9 cellular contexts compared by ENCODE assay signal in the genomic region with DNA sequence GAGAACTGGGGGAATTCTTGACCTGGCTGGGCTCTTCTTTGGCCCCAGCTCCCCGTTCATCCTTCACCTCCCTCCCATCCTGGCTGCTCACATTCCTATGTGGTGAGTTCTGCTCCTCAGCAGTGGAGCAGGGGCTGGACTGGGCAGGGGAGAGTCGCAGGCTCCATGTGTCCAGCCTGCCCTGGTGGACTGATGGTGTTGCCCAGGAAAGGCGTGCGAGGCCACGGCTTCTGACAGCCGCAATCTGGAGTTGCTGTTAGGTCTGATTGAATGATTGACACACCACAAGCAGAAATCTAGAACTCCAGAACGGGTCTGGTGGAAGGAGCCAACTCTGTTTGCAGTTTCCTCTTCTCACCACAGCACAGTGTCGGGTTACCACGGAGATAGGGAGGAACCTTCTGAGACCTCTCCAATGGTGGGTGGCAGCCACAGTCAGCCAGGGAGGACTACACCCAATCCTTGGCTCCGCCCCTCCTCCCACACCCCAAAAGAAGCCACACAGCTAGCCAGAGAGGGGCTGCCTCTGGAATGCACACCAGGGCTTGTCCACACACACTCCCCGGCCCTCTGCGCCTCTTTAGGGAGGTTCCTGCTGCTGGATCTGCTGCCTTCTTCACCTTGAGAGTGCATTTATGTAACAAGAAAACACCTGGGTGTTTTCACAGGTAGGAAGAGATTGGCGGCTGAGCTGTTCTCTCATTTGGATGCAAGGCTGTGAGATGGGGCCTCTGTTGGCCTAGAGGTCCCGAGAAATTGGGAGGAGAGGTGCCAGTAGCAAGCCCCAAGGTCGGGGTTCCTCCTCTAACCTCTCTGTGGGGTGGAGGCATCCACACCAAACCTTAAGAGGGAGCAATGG. TPM values are rescaled to one million over a fixed set of nuclear protein-coding genes. Genes with fewer than 3 reads are reported as not detected.
DNase-seq lines count a peak whose midpoint lies in the region; ATAC-seq, FAIRE-seq and TF ChIP-seq lines count a peak whose summit lies in the region.
"Had no signal": no experiment of that assay in that cellular context is flagged by ENCODE, and none has a peak within 500 bp of the region (broad histone marks: within the 10 kb centered on the region; RNA-seq: fewer than 3 reads in every experiment).

No MANE protein-coding gene starts in this region.

- H3K27ac ChIP-seq in liver (ENCODE audit: low read depth in 1 of 2, low read length in 2 of 2), result peak overlapping the region; percentile 1 to 10

- H3K4me1 Mint-ChIP-seq in Calu3 (ENCODE audit: low read depth, unreplicated experiment) (peaks cover 34% of the 10 kb centered on the region), WTC11 (peaks cover 17% of the 10 kb centered on the region)

- H3K36me3 Mint-ChIP-seq in Calu3 (ENCODE audit: insufficient read depth, unreplicated experiment), result peaks cover 5% of the 10 kb centered on the region
- no peaks in the 10 kb centered on the region for H3K36me3 Mint-ChIP-seq in WTC11
- H3K36me3 Mint-ChIP-seq: brain had no signal

- intact Hi-C loops in Calu3 (cut with micrococcal nuclease; ENCODE audit: unreplicated experiment), result loop anchor here (10.0 kb wide), 1 partner anchor 322 kb away; no protein-coding TSS in a partner anchor

- no peaks in the 10 kb centered on the region for H3K4me1 ChIP-seq in liver (ENCODE audit: control insufficient read depth in 4 of 4, insufficient read depth in 4 of 4, low read length in 3 of 4)

- H3K27ac Mint-ChIP-seq in Calu3 (ENCODE audit: unreplicated experiment), result peak overlapping the region; percentile 47
- H3K27ac Mint-ChIP-seq in WTC11, result no peak overlapping the region; the same call in 1 of the 2 replicates

- TF ChIP-seq RAD21 in liver (IDR thresholded peaks at IDR 0.05), result no peak

- H3K36me3 ChIP-seq in bronchial epithelial cell (ENCODE audit: control insufficient read depth, insufficient read depth, low read length), result no peaks in the 10 kb centered on the region
- H3K36me3 ChIP-seq in liver (ENCODE audit: control insufficient read depth in 4 of 4, insufficient read depth in 3 of 4, low read depth in 1 of 4, low read length in 3 of 4), result no peaks in the 10 kb centered on the region

- H3K9ac ChIP-seq in liver (ENCODE audit: low read depth in 1 of 2, low read length in 2 of 2), result no peak overlapping the region

- ATAC-seq in GM21423 (IDR thresholded peaks at IDR 0.05; ENCODE audit: unreplicated experiment) (peak; percentile 61), WTC11 (peak; percentile 99)

- POLR2A ChIA-PET in WTC11 (lab: Charles Lee), result no interaction called here

- peak; percentile 58 for DNase-seq in Calu3
- peak; percentile 89 for DNase-seq in HS-5 (ENCODE audit: low read depth)
- peak; percentile 56 for DNase-seq in WTC11 (ENCODE audit: low spot score)
- DNase-seq in bronchial epithelial cell (ENCODE audit: low read depth), result peak; percentile 83
- peak; percentile 46 to 67 for DNase-seq in stimulated activated CD8-positive, alpha-beta memory T cell treated with anti-CD3 and anti-CD28 coated beads, Interleukin-2, amount 100 ng/mL, for 1 hour (ENCODE audit: low read depth in 2 of 2)
- no peak for DNase-seq in RPMI8226

- BruUV-seq in Calu3 (replicated peaks; lab: Mats Ljungman, UMichigan), result no TSS peak

- H3K4me3 ChIP-seq in bronchial epithelial cell (ENCODE audit: low read depth, low read length), result no peak overlapping the region
- no peak overlapping the region for H3K4me3 ChIP-seq in liver (ENCODE audit: low read depth in 1 of 3, low read length in 3 of 3)

- H3K9me3 Mint-ChIP-seq in Calu3 (ENCODE audit: low read depth, unreplicated experiment) (peaks cover 5% of the 10 kb centered on the region), WTC11 (peaks cover 19% of the 10 kb centered on the region)

- CTCF ChIA-PET in Calu3 (lab: Charles Lee), result interaction anchor here (0.6 to 0.7 kb wide), 2 partner anchors 17 to 291 kb away, joined by 3 read pairs; no protein-coding TSS in a partner anchor
- CTCF ChIA-PET in WTC11 (lab: Charles Lee), result no interaction called here

- H3K4me3 Mint-ChIP-seq in Calu3 (ENCODE audit: low read depth, unreplicated experiment) (peak overlapping the region; percentile 30), WTC11 (no peak overlapping the region)

- WGBS in liver, result 80% methylated on average over 15 of the region's 15 CpGs

- no peak for FAIRE-seq in bronchial epithelial cell (lab: Jason Lieb, UNC)

- H3K27me3 Mint-ChIP-seq in Calu3 (ENCODE audit: unreplicated experiment) (no peaks in the 10 kb centered on the region), WTC11 (ENCODE audit: low read depth) (no peaks in the 10 kb centered on the region)

- H3K27me3 ChIP-seq in bronchial epithelial cell (ENCODE audit: control insufficient read depth, insufficient read depth, low read length), result no peaks in the 10 kb centered on the region
- no peaks in the 10 kb centered on the region for H3K27me3 ChIP-seq in liver (ENCODE audit: control insufficient read depth in 4 of 4, insufficient read depth in 4 of 4, low read length in 3 of 4)

- TF ChIP-seq CTCF in Calu3 (IDR thresholded peaks at IDR 0.05; ENCODE audit: unreplicated experiment) (no peak), WTC11 (IDR thresholded peaks at IDR 0.05) (no peak), bronchial epithelial cell (IDR thresholded peaks at IDR 0.05; ENCODE audit: insufficient read depth, low read length, severe bottlenecking) (no peak), liver (IDR thresholded peaks at IDR 0.05; ENCODE audit: low read depth, low read length, missing input control) (no peak)

- no peaks in the 10 kb centered on the region for H3K9me3 ChIP-seq in liver (ENCODE audit: control insufficient read depth in 4 of 4, low read length in 3 of 4)

TF ChIP-seq in WTC11, 78 proteins besides CTCF, POLR2A, EP300 and RAD21:
- TF ChIP-seq ZNF396 (CRISPR knock-in tag; IDR thresholded peaks at IDR 0.05; ENCODE audit: borderline replicate concordance) (no peak), ZNF416 (CRISPR knock-in tag; IDR thresholded peaks at IDR 0.05) (no peak), ZNF671 (CRISPR knock-in tag; IDR thresholded peaks at IDR 0.05) (no peak), NR1H2 (CRISPR knock-in tag; IDR thresholded peaks at IDR 0.05) (no peak), FOXP1 (CRISPR knock-in tag; IDR thresholded peaks at IDR 0.05; ENCODE audit: borderline replicate concordance) (no peak)

TF ChIP-seq in liver, 16 proteins besides CTCF, POLR2A, EP300 and RAD21 (continues in another document):
- TF ChIP-seq YY1 (IDR thresholded peaks at IDR 0.05), result no peak
- TF ChIP-seq, protein P1, sequence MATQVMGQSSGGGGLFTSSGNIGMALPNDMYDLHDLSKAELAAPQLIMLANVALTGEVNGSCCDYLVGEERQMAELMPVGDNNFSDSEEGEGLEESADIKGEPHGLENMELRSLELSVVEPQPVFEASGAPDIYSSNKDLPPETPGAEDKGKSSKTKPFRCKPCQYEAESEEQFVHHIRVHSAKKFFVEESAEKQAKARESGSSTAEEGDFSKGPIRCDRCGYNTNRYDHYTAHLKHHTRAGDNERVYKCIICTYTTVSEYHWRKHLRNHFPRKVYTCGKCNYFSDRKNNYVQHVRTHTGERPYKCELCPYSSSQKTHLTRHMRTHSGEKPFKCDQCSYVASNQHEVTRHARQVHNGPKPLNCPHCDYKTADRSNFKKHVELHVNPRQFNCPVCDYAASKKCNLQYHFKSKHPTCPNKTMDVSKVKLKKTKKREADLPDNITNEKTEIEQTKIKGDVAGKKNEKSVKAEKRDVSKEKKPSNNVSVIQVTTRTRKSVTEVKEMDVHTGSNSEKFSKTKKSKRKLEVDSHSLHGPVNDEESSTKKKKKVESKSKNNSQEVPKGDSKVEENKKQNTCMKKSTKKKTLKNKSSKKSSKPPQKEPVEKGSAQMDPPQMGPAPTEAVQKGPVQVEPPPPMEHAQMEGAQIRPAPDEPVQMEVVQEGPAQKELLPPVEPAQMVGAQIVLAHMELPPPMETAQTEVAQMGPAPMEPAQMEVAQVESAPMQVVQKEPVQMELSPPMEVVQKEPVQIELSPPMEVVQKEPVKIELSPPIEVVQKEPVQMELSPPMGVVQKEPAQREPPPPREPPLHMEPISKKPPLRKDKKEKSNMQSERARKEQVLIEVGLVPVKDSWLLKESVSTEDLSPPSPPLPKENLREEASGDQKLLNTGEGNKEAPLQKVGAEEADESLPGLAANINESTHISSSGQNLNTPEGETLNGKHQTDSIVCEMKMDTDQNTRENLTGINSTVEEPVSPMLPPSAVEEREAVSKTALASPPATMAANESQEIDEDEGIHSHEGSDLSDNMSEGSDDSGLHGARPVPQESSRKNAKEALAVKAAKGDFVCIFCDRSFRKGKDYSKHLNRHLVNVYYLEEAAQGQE (IDR thresholded peaks at IDR 0.05), result no peak
- TF ChIP-seq, protein P2, sequence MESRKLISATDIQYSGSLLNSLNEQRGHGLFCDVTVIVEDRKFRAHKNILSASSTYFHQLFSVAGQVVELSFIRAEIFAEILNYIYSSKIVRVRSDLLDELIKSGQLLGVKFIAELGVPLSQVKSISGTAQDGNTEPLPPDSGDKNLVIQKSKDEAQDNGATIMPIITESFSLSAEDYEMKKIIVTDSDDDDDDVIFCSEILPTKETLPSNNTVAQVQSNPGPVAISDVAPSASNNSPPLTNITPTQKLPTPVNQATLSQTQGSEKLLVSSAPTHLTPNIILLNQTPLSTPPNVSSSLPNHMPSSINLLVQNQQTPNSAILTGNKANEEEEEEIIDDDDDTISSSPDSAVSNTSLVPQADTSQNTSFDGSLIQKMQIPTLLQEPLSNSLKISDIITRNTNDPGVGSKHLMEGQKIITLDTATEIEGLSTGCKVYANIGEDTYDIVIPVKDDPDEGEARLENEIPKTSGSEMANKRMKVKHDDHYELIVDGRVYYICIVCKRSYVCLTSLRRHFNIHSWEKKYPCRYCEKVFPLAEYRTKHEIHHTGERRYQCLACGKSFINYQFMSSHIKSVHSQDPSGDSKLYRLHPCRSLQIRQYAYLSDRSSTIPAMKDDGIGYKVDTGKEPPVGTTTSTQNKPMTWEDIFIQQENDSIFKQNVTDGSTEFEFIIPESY (IDR thresholded peaks at IDR 0.05), result no peak
- TF ChIP-seq, protein P3, sequence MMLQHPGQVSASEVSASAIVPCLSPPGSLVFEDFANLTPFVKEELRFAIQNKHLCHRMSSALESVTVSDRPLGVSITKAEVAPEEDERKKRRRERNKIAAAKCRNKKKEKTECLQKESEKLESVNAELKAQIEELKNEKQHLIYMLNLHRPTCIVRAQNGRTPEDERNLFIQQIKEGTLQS (IDR thresholded peaks at IDR 0.05), result no peak
- no peak for TF ChIP-seq RXRA (IDR thresholded peaks at IDR 0.05)
- no peak for TF ChIP-seq EGR1 (IDR thresholded peaks at IDR 0.05; ENCODE audit: low read depth in 2 of 2)
- no peak for TF ChIP-seq HNF4G (IDR thresholded peaks at IDR 0.05)
- no peak for TF ChIP-seq NR2F2 (IDR thresholded peaks at IDR 0.05)
- no peak for TF ChIP-seq GABPA (IDR thresholded peaks at IDR 0.05 in 1 of 2, conservative IDR thresholded peaks at IDR 0.05 in 1 of 2)
- TF ChIP-seq SP1 (IDR thresholded peaks at IDR 0.05), result no peak
- no peak for TF ChIP-seq FOXA1 (IDR thresholded peaks at IDR 0.05)
- no peak for TF ChIP-seq HNF4A (conservative IDR thresholded peaks at IDR 0.05)
- TF ChIP-seq JUND (IDR thresholded peaks at IDR 0.05), result no peak

RNA-seq across cellular contexts. Expression of a gene that starts 56.4 kb away (rescaled TPM):
- total RNA-seq in Calu3 (2022) (1,189 and 1,365 TPM in 2 replicates), WTC11 (2021) (9.6 to 12.0 TPM (median 10.3 TPM) in 3 replicates), bronchial epithelial cell (254 and 319 TPM in 2 replicates), liver (10 to 100 TPM; 16.7 to 26.9 TPM)
- 10 to 100 TPM in 1 of 2 donors, 1 to 10 TPM in 1; 4.1 to 12.6 TPM for polyA plus RNA-seq in liver
